8 cellular contexts compared by ENCODE assay signal in the genomic region with DNA sequence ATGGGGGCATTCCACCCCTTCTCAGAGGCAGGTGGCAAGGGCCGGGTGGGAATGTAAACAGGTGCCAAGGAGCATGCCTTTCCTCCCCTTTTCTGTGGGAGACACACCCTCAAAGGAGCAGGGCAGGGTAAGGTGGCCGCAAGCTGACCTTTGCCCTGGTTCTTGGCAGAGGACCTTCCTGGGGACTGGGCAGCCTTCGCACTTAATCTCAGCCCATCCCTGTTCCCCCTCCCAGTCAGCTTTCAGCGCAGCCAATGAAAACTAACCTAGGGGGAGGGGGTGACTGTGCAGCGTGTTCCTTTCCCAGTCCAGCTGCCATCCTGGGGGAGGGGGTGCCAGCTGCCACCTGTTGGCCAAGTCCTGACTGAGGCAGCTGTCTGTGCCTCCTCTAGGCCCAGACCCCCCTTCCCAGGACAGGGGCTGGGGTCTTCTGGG. TPM values are rescaled to one million over a fixed set of nuclear protein-coding genes. Genes with fewer than 3 reads are reported as not detected.
DNase-seq lines count a peak whose midpoint lies in the region; TF ChIP-seq lines count a peak whose summit lies in the region.

No MANE protein-coding gene starts in this region.

- H3K27ac Mint-ChIP-seq in T-helper 1 cell treated with Interleukin-12 subunit alpha and Interleukin-12 subunit beta and Interleukin-4 antibody, amounts not matched to agents 30 μg/mL and 1 μg/mL, for 36 hours = no peak overlapping the region

- peaks cover 24% of the 10 kb centered on the region for H3K4me1 Mint-ChIP-seq in T-helper 1 cell treated with Interleukin-12 subunit alpha and Interleukin-12 subunit beta and Interleukin-4 antibody, amounts not matched to agents 30 μg/mL and 1 μg/mL, for 36 hours (ENCODE audit: low read depth)

- TF ChIP-seq CTCF in fibroblast of the aortic adventitia (IDR thresholded peaks at IDR 0.05; ENCODE audit: insufficient read depth, low read length) = no peak

- peaks cover 6% of the 10 kb centered on the region for H3K36me3 Mint-ChIP-seq in T-helper 1 cell treated with Interleukin-12 subunit alpha and Interleukin-12 subunit beta and Interleukin-4 antibody, amounts not matched to agents 30 μg/mL and 1 μg/mL, for 36 hours (ENCODE audit: low read depth)

- no peak for DNase-seq in T-helper 1 cell
- peak; percentile 62 to 80 for DNase-seq in SHP77 (lab: John Stamatoyannopoulos, UW)
- DNase-seq in fibroblast of the aortic adventitia (ENCODE audit: low read depth) = no peak
- DNase-seq in renal cortical epithelial cell (ENCODE audit: low read depth) = peak; percentile 74
- no peak for DNase-seq in NCI-H187 treated with DMSO at 0.1 percent for 48 hours (lab: John Stamatoyannopoulos, UW)
- DNase-seq in SW 1271 (lab: John Stamatoyannopoulos, UW) = no peak
- no peak for DNase-seq in T1000 (lab: John Stamatoyannopoulos, UW)

- H3K9me3 Mint-ChIP-seq in T-helper 1 cell treated with Interleukin-12 subunit alpha and Interleukin-12 subunit beta and Interleukin-4 antibody, amounts not matched to agents 30 μg/mL and 1 μg/mL, for 36 hours = no peaks in the 10 kb centered on the region

- H3K4me3 Mint-ChIP-seq in T-helper 1 cell treated with Interleukin-12 subunit alpha and Interleukin-12 subunit beta and Interleukin-4 antibody, amounts not matched to agents 30 μg/mL and 1 μg/mL, for 36 hours = peak overlapping the region; percentile 90

- H3K27me3 Mint-ChIP-seq in T-helper 1 cell treated with Interleukin-12 subunit alpha and Interleukin-12 subunit beta and Interleukin-4 antibody, amounts not matched to agents 30 μg/mL and 1 μg/mL, for 36 hours (ENCODE audit: low read depth) = no peaks in the 10 kb centered on the region

- H3K4me3 ChIP-seq in fibroblast of the aortic adventitia (ENCODE audit: low read depth, low read length) = peak overlapping the region; percentile 92

RNA-seq across cellular contexts. Expression of gene TRAF4, which starts 2.8 kb away (rescaled TPM):
- 8.1 and 21.3 TPM in 2 replicates for total RNA-seq in fibroblast of the aortic adventitia (ENCODE audit: low replicate concordance)
- 63.8 and 103 TPM in 2 replicates for total RNA-seq in renal cortical epithelial cell

RNA-seq across cellular contexts. Expression of gene NEK8, which starts 18.0 kb away (rescaled TPM):
- total RNA-seq in fibroblast of the aortic adventitia (ENCODE audit: low replicate concordance) = 4.9 and 6.8 TPM in 2 replicates
- total RNA-seq in renal cortical epithelial cell = 2.4 and 5.6 TPM in 2 replicates

RNA-seq across cellular contexts. Expression of gene TLCD1, which starts 20.6 kb away (rescaled TPM):
- total RNA-seq in fibroblast of the aortic adventitia (ENCODE audit: low replicate concordance) (7.8 TPM in 1 of 2 replicates, not detected in the other), renal cortical epithelial cell (8.1 and 18.2 TPM in 2 replicates)

RNA-seq across cellular contexts. Expression of gene RPL23A, which starts 26.8 kb away (rescaled TPM):
- total RNA-seq in fibroblast of the aortic adventitia (ENCODE audit: low replicate concordance) (322 and 1,093 TPM in 2 replicates), renal cortical epithelial cell (540 and 600 TPM in 2 replicates)

RNA-seq across cellular contexts. Expression of gene RAB34, which starts 29.0 kb away (rescaled TPM):
- 154 and 412 TPM in 2 replicates for total RNA-seq in fibroblast of the aortic adventitia (ENCODE audit: low replicate concordance)
- 131 and 208 TPM in 2 replicates for total RNA-seq in renal cortical epithelial cell

Comparison
In these comparisons a context has a peak if more than half of its experiments do, and no peak if none do; other contexts are left out.
1. DNase-seq: peak in SHP77 (2 of 2) and renal cortical epithelial cell (single experiment); none in T-helper 1 cell (0 of 5), fibroblast of the aortic adventitia (single experiment), NCI-H187 treated with DMSO at 0.1 percent for 48 hours (single experiment), SW 1271 (0 of 2) and T1000 (single experiment).